In the genomic region with DNA sequence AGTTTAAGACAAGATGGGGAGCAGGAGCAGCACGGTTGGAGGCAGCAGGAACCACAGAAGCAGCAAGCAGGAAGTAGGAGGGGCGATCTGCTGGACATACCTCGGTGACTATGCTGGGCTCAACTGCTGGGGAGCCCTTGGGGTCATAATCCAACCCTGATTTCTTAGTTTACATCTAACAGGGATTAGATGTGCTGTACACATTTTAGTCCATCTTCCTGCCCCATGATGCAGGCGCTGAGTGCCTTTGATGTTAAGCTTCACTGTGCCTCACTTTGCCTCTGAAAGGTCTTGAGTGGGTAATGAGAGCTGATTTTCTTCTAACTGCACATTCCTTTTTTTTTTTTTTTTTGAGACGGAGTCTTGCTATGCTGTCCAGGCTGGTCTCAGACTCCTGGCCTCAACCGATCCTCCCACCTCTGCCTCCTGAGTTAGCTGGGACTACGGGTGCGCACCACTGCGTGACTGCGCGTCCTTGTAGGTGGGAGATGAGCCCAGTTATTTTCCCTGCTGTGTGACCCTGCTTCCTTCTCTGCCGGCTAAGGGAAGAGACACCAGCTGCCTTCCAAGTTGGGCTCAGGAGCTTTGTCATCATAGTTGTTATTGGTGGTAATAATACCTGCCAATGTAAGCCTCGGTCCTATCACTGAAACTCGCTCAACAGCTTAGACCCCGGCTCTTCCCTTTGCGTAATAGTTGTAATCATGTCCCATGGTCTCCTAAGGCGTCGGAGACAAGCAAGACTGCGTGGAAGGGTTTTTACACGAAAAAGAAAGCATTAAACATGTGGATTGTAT, we compare ENCODE assay signal across 8 cellular contexts. TPM values are rescaled to one million over a fixed set of nuclear protein-coding genes. Genes with fewer than 3 reads are reported as not detected.
DNase-seq lines count a peak whose midpoint lies in the region; ATAC-seq and TF ChIP-seq lines count a peak whose summit lies in the region.

No MANE protein-coding gene starts in this region.

- H3K4me3 ChIP-seq in WI38 (ENCODE audit: low read depth, low read length) (peak overlapping the region; percentile 70), foreskin fibroblast (ENCODE audit: low read depth in 1 of 2, low read length in 2 of 2) (peak overlapping the region; percentile 71 to 75), retinal pigment epithelial cell (ENCODE audit: low read length) (peak overlapping the region; percentile 77)

- DNase-seq in DMS53 treated with DMSO at 0.1 percent for 48 hours (lab: John Stamatoyannopoulos, UW; ENCODE audit: unreplicated experiment) = peak; percentile 75
- DNase-seq in HuH-7.5 (ENCODE audit: low spot score) = peak; percentile 31
- peak in 1 of 2 donors; percentile 26 for DNase-seq in foreskin fibroblast
- DNase-seq in retinal pigment epithelial cell (ENCODE audit: low read depth) = no peak
- no peak for DNase-seq in dermis blood vessel endothelial cell

- no peak for TF ChIP-seq CTCF in WI38 (IDR thresholded peaks at IDR 0.05; ENCODE audit: low read depth, low read length)
- TF ChIP-seq CTCF in foreskin fibroblast (IDR thresholded peaks at IDR 0.05; ENCODE audit: low read depth, low read length) = no peak
- no peak for TF ChIP-seq CTCF in retinal pigment epithelial cell (conservative IDR thresholded peaks at IDR 0.05; ENCODE audit: low read depth, low read length)

- ATAC-seq in HG03432 (IDR thresholded peaks at IDR 0.05; ENCODE audit: unreplicated experiment) = no peak
- ATAC-seq in HG02852 (IDR thresholded peaks at IDR 0.05; ENCODE audit: unreplicated experiment) = no peak

RNA-seq across cellular contexts. Expression of a gene that starts 1.1 kb away (rescaled TPM):
- 2.6 and 4.2 TPM in 2 replicates for total RNA-seq in dermis blood vessel endothelial cell

RNA-seq across cellular contexts. Expression of a gene that starts 54.3 kb away (rescaled TPM):
- total RNA-seq in dermis blood vessel endothelial cell = not detected in 2 replicates

Comparison
In these comparisons a context has a peak if more than half of its experiments do, and no peak if none do; other contexts are left out.
1. DNase-seq: peak in DMS53 treated with DMSO at 0.1 percent for 48 hours (single experiment) and HuH-7.5 (single experiment); none in retinal pigment epithelial cell (single experiment) and dermis blood vessel endothelial cell (single experiment).
2. Peak in every context shown above with its lines, with median percentiles within 50 percentile points of each other: H3K4me3 ChIP-seq.